In the genomic region with DNA sequence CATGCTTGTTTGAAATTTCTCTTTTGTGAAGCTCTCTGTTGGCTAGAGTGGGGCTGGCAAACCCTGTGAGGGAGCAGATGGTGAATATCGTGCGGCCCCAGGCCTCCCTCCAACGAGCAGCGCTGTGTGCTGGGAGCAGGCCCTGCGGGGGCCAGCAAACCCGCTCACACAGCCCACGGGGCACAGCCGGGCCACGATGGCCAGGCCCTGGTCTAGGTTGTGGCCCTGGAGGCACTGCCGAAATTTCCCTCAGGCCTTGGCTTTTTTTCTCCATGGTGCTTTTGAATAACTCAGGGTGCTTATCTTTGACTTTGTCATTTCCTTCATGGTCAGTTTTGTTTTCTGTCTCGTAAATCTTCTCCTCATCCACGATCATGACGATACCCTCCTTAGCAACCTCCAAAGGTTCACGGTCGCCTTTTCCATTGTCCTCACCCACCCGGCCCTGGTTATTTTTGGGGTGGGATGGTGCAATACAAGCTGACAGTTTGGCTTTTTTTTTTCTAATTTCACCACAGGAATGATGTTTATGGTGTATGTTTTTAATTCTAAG, we compare ENCODE assay signal across 11 cellular contexts. TPM values are rescaled to one million over a fixed set of nuclear protein-coding genes. Genes with fewer than 3 reads are reported as not detected.
DNase-seq lines count a peak whose midpoint lies in the region; ATAC-seq and TF ChIP-seq lines count a peak whose summit lies in the region.
"Had no signal": no experiment of that assay in that cellular context is flagged by ENCODE, and none has a peak within 500 bp of the region (broad histone marks: within the 10 kb centered on the region; RNA-seq: fewer than 3 reads in every experiment).

No MANE protein-coding gene starts in this region.

- peaks cover 0 to 9% of the 10 kb centered on the region in 2 donors for H3K4me1 ChIP-seq in gastrocnemius medialis

- in situ Hi-C loops in gastrocnemius medialis (cut with MboI; ENCODE audit: low sequenced_read_pairs in 4 of 4) = no loop called here

- no peak for TF ChIP-seq POLR2A in gastrocnemius medialis (IDR thresholded peaks at IDR 0.05)

- H3K27ac ChIP-seq in gastrocnemius medialis = peak overlapping the region in 3 of 4 donors; percentile 22 to 46 (median 37)
- H3K27ac ChIP-seq: KMS-11 had no signal

- H3K9me3 ChIP-seq in T-helper 17 cell (ENCODE audit: control insufficient read depth, low read length, poor library complexity, severe bottlenecking) (no peaks in the 10 kb centered on the region), gastrocnemius medialis (no peaks in the 10 kb centered on the region)

- H3K4me3 ChIP-seq in fibroblast of the aortic adventitia (ENCODE audit: low read depth, low read length) (no peak overlapping the region), gastrocnemius medialis (no peak overlapping the region)
- H3K4me3 ChIP-seq: coronary artery had no signal

- intact Hi-C loops in gastrocnemius medialis (cut with DNase I; ENCODE audit: low total_unique reads) = no loop called here

- no peaks in the 10 kb centered on the region for H3K27me3 Mint-ChIP-seq in T-helper 17 cell

- H3K36me3 ChIP-seq in gastrocnemius medialis = peaks cover 0 to 5% of the 10 kb centered on the region in 2 donors

- H3K27ac Mint-ChIP-seq in T-helper 17 cell = peak overlapping the region; percentile 34

- TF ChIP-seq CTCF in fibroblast of the aortic adventitia (IDR thresholded peaks at IDR 0.05; ENCODE audit: insufficient read depth, low read length) (no peak), gastrocnemius medialis (IDR thresholded peaks at IDR 0.05 in 4 of 5, conservative IDR thresholded peaks at IDR 0.05 in 1 of 5) (no peak)

- DNase-seq in GM04503 (ENCODE audit: low read depth) = peak; percentile 77
- DNase-seq in T-helper 17 cell = no peak
- peak; percentile 80 for DNase-seq in fibroblast of the aortic adventitia (ENCODE audit: low read depth)
- DNase-seq in gastrocnemius medialis = no peak
- DNase-seq in 8988T = no peak
- no peak for DNase-seq in NCI-H1105 (lab: John Stamatoyannopoulos, UW)
- DNase-seq in stimulated activated naive CD4-positive, alpha-beta T cell treated with Interleukin-2 at 50 U/mL for 16 hours (lab: John Stamatoyannopoulos, UW) = no peak
- DNase-seq: NCI-H774 had no signal

- ATAC-seq in T-helper 17 cell (no peak), gastrocnemius medialis (no peak), GM21576 (IDR thresholded peaks at IDR 0.05; ENCODE audit: unreplicated experiment) (no peak)

- H3K4me3 Mint-ChIP-seq in T-helper 17 cell = no peak overlapping the region

- H3K4me1 Mint-ChIP-seq in T-helper 17 cell = peaks cover 17% of the 10 kb centered on the region

- no peaks in the 10 kb centered on the region for H3K27me3 ChIP-seq in gastrocnemius medialis

- no peaks in the 10 kb centered on the region for H3K36me3 Mint-ChIP-seq in T-helper 17 cell (ENCODE audit: low read depth)

RNA-seq across cellular contexts. Expression of gene PCGF3, which starts 20.7 kb away (rescaled TPM):
- total RNA-seq in T-helper 17 cell = 10 to 100 TPM; 31.3 to 38.0 TPM
- 15.0 and 24.2 TPM in 2 replicates for total RNA-seq in fibroblast of the aortic adventitia (ENCODE audit: low replicate concordance)
- 10 to 100 TPM; 14.5 to 31.9 (median 21.6) TPM for total RNA-seq in gastrocnemius medialis

RNA-seq across cellular contexts. Expression of gene SLC49A3, which starts 37.4 kb away (rescaled TPM):
- 1 to 10 TPM; 1.1 to 2.7 TPM for total RNA-seq in T-helper 17 cell
- total RNA-seq in fibroblast of the aortic adventitia (ENCODE audit: low replicate concordance) = 5.6 and 11.6 TPM in 2 replicates
- total RNA-seq in gastrocnemius medialis = 1 to 10 TPM; 1.3 to 3.4 (median 2.2) TPM

RNA-seq across cellular contexts. Expression of gene MYL5, which starts 52.0 kb away (rescaled TPM):
- 10 to 100 TPM; 20.3 to 22.9 TPM for total RNA-seq in T-helper 17 cell
- total RNA-seq in fibroblast of the aortic adventitia (ENCODE audit: low replicate concordance) = 11.0 and 20.4 TPM in 2 replicates
- total RNA-seq in gastrocnemius medialis = 10 to 100 TPM in 1 of 4 donors, 1 to 10 TPM in 3; 1.3 to 20.3 (median 3.6) TPM

RNA-seq across cellular contexts. Expression of gene ATP5ME, which starts 52.2 kb away (rescaled TPM):
- total RNA-seq in T-helper 17 cell (100 to 1,000 TPM in 1 of 2 donors, 10 to 100 TPM in 1; 98.4 to 120 TPM), fibroblast of the aortic adventitia (ENCODE audit: low replicate concordance) (74.3 and 195 TPM in 2 replicates), gastrocnemius medialis (100 to 1,000 TPM in 1 of 4 donors, 10 to 100 TPM in 3; 24.7 to 172 (median 91.5) TPM)

Comparison
In these comparisons a context has a peak if more than half of its experiments do, and no peak if none do; other contexts are left out.
1. DNase-seq: peak in GM04503 (single experiment) and fibroblast of the aortic adventitia (single experiment); none in T-helper 17 cell (0 of 3), gastrocnemius medialis (0 of 2), 8988T (single experiment), NCI-H1105 (single experiment) and stimulated activated naive CD4-positive, alpha-beta T cell treated with Interleukin-2 at 50 U/mL for 16 hours (single experiment).